Comparison of ENCODE assay signal across 18 cellular contexts in the genomic region with DNA sequence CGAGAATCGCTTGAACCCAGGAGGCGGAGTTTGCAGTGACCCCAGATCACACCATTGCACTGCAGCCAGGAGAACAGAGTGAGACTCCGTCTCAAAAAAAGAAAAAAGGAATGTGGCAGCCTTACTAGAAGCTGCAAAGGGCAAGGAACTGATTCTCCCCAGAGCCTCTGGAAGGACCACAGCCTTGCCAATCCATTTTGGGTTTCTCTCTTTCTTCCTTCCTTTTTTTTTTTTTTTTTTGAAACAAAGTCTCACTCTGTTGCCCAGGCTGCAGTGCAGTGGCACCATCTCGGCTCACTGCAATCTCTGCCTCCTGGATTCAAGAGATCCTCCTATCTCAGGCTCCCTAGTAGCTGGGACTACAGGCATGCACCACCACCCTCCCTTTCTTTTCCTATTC.
"Had no signal": no experiment of that assay in that cellular context is flagged by ENCODE, and none has a peak within 500 bp of the region (broad histone marks: within the 10 kb centered on the region; RNA-seq: fewer than 3 reads in every experiment).

No MANE protein-coding gene starts in this region.

- H3K36me3 Mint-ChIP-seq: activated naive CD8-positive, alpha-beta T cell; naive B cell had no signal

- H3K36me3 ChIP-seq: gastrocnemius medialis, pancreas, tibial artery had no signal

- H3K4me1 ChIP-seq: gastrocnemius medialis, pancreas had no signal

- H3K27ac Mint-ChIP-seq: activated naive CD8-positive, alpha-beta T cell had no signal

- H3K27ac ChIP-seq: gastrocnemius medialis, pancreas, tibial artery had no signal

- H3K9me3 Mint-ChIP-seq: naive B cell had no signal

- H3K4me3 ChIP-seq: gastrocnemius medialis, mucosa of descending colon, pancreas, tibial artery had no signal

- H3K27me3 ChIP-seq: gastrocnemius medialis, pancreas, tibial artery had no signal

- DNase-seq: activated CD4-positive, alpha-beta T cell treated with anti-CD3 and anti-CD28 coated beads, Interleukin-2, amount 50 U/mL, for 4 hours; activated T-cell treated with anti-CD3 and anti-CD28 coated beads for 4 hours; cerebellar nuclear complex; cortex of kidney; effector CD4-positive, alpha-beta T cell; gastrocnemius medialis; mesenchymal stem cell; mucosa of descending colon; naive B cell; pancreas; stimulated activated CD4-positive, alpha-beta T cell treated with anti-CD3 and anti-CD28 coated beads, Interleukin-12 subunit alpha, Interleukin-12 subunit beta, amount 100 ng/mL, for 4 hours; stimulated activated CD4-positive, alpha-beta T cell treated with anti-CD3 and anti-CD28 coated beads, Interleukin-1b, Interleukin-23, amount 100 ng/mL, for 48 hours; stimulated activated CD8-positive, alpha-beta memory T cell treated with anti-CD3 and anti-CD28 coated beads, Interleukin-4, amount 100 ng/mL, for 48 hours; stimulated activated naive CD4-positive, alpha-beta T cell treated with Interleukin-2 at 50 U/mL for 16 hours; T-helper 2 cell; tibial artery had no signal

- H3K4me3 Mint-ChIP-seq: activated naive CD8-positive, alpha-beta T cell had no signal

- H3K9me3 ChIP-seq: gastrocnemius medialis, mucosa of descending colon, pancreas, tibial artery had no signal

- H3K27me3 Mint-ChIP-seq: activated naive CD8-positive, alpha-beta T cell; naive B cell had no signal

- ATAC-seq: esophagus mucosa had no signal
